Comparison of ENCODE assay signal across 10 cellular contexts in genomic region chr4:38189445-38189844, GRCh38.
DNase-seq lines count a peak whose midpoint lies in the region; ATAC-seq and TF ChIP-seq lines count a peak whose summit lies in the region.
"Had no signal": no experiment of that assay in that cellular context is flagged by ENCODE, and none has a peak within 500 bp of the region (broad histone marks: within the 10 kb centered on the region; RNA-seq: fewer than 3 reads in every experiment).

No MANE protein-coding gene starts in this region.

- no peak for TF ChIP-seq POLR2A in body of pancreas (IDR thresholded peaks at IDR 0.05)
- no peak for TF ChIP-seq POLR2A in thyroid gland (IDR thresholded peaks at IDR 0.05)

- DNase-seq in ACHN (peak; percentile 72), HFF-Myc (ENCODE audit: extremely low read depth, low read depth) (peak; percentile 73), amniotic epithelial cell (ENCODE audit: low read depth) (peak; percentile 82), left colon (no peak), body of pancreas (no peak), thyroid gland (no peak), NCI-H82 treated with DMSO at 0.1 percent for 48 hours (lab: John Stamatoyannopoulos, UW; ENCODE audit: unreplicated experiment) (no peak)
- DNase-seq in stimulated activated naive CD4-positive, alpha-beta T cell treated with Interleukin-2 at 50 U/mL for 16 hours (lab: John Stamatoyannopoulos, UW), result no peak
- DNase-seq: activated CD4-positive, alpha-beta T cell treated with anti-CD3 and anti-CD28 coated beads for 4 hours; NCI-H446 treated with DMSO at 0.1 percent for 48 hours had no signal

- H3K9me3 ChIP-seq in body of pancreas, result no peaks in the 10 kb centered on the region
- no peaks in the 10 kb centered on the region for H3K9me3 ChIP-seq in thyroid gland

- no peak overlapping the region for H3K4me3 ChIP-seq in HFF-Myc (replicated peaks; ENCODE audit: low read depth, low read length)
- no peak overlapping the region for H3K4me3 ChIP-seq in body of pancreas
- H3K4me3 ChIP-seq in thyroid gland (replicated peaks in 1 of 3), result no peak overlapping the region

- no peak overlapping the region for H3K27ac ChIP-seq in body of pancreas
- no peak overlapping the region for H3K27ac ChIP-seq in thyroid gland

- ATAC-seq in left colon (peak; percentile 22), body of pancreas (no peak)

- H3K36me3 ChIP-seq in body of pancreas (replicated peaks in 1 of 2; ENCODE audit: insufficient read depth in 1 of 2, low read depth in 2 of 2), result no peaks in the 10 kb centered on the region
- H3K36me3 ChIP-seq in thyroid gland, result no peaks in the 10 kb centered on the region

- TF ChIP-seq CTCF in HFF-Myc (IDR thresholded peaks at IDR 0.05; ENCODE audit: low read depth, low read length, missing control alignments) (no peak), body of pancreas (IDR thresholded peaks at IDR 0.05) (no peak), thyroid gland (IDR thresholded peaks at IDR 0.05) (no peak)

- 70 to 81% methylated on average over 3 of the region's 3 CpGs for WGBS in body of pancreas, 2 donors
- WGBS in thyroid gland, 2 donors, result 88 to 89% methylated on average over 3 of the region's 3 CpGs

- in situ Hi-C loops in ACHN (cut with HindIII; ENCODE audit: low pct_ligation_motif_present, low pct_unique_long_range_greater_than_20kb, low sequenced_read_pairs), result no loop called here

- H3K27me3 ChIP-seq in body of pancreas, result no peaks in the 10 kb centered on the region
- no peaks in the 10 kb centered on the region for H3K27me3 ChIP-seq in thyroid gland

- H3K4me1 ChIP-seq in body of pancreas, result no peaks in the 10 kb centered on the region
- peaks cover 18 to 35% of the 10 kb centered on the region in 2 donors for H3K4me1 ChIP-seq in thyroid gland

- intact Hi-C loops in left colon (cut with DNase I, micrococcal nuclease), result loop anchor here in 1 of 2 donors (10.0 kb wide), 1 partner anchor 125 kb away; no protein-coding TSS in a partner anchor
- intact Hi-C loops in body of pancreas (cut with DNase I), result loop anchor here (5.0 to 10.0 kb wide), 2 partner anchors 115 to 538 kb away; no protein-coding TSS in a partner anchor
- intact Hi-C loops in thyroid gland (cut with DNase I), result no loop called here

Comparison
In these comparisons a context has a peak if more than half of its experiments do, and no peak if none do; other contexts are left out.
1. DNase-seq: peak in ACHN (single experiment), HFF-Myc (single experiment) and amniotic epithelial cell (single experiment); none in left colon (0 of 2), body of pancreas (0 of 4), thyroid gland (0 of 2), NCI-H82 treated with DMSO at 0.1 percent for 48 hours (single experiment) and stimulated activated naive CD4-positive, alpha-beta T cell treated with Interleukin-2 at 50 U/mL for 16 hours (single experiment).